ENCODE assay signal across 9 cellular contexts in genomic region chr15:63971427-63971805, GRCh38.
DNase-seq lines count a peak whose midpoint lies in the region; ATAC-seq, FAIRE-seq and TF ChIP-seq lines count a peak whose summit lies in the region.
"Had no signal": no experiment of that assay in that cellular context is flagged by ENCODE, and none has a peak within 500 bp of the region (broad histone marks: within the 10 kb centered on the region; RNA-seq: fewer than 3 reads in every experiment).

No MANE protein-coding gene starts in this region.

- H2BK15ac ChIP-seq in H1 (ENCODE audit: low read length): 0 out of 2 replicates have a peak overlapping the region, but pooled peaks have one; percentile 65

- ATAC-seq in GM21576 (IDR thresholded peaks at IDR 0.05; ENCODE audit: unreplicated experiment): peak; percentile 13
- no peak for ATAC-seq in HG03139 (IDR thresholded peaks at IDR 0.05; ENCODE audit: unreplicated experiment)
- no peak for ATAC-seq in PC-3

- H3K14ac ChIP-seq in H1 (ENCODE audit: insufficient read length): no peak overlapping the region

- no peak overlapping the region for H3K23ac ChIP-seq in H1 (ENCODE audit: insufficient read length)

- H2BK12ac ChIP-seq in H1 (ENCODE audit: low read depth, low read length): peak overlapping the region; percentile 44; the same call in 1 of the 2 replicates

- H2AFZ ChIP-seq in H1 (ENCODE audit: low read length) (no peak overlapping the region), PC-3 (ENCODE audit: low read length) (no peak overlapping the region)

- H4K5ac ChIP-seq in H1 (ENCODE audit: insufficient read length, low read depth, low read length): no peak overlapping the region

- no peaks in the 10 kb centered on the region for H3K79me1 ChIP-seq in H1 (ENCODE audit: low read depth, low read length)

- 0 out of 2 replicates have a peak overlapping the region, but pooled peaks have one; percentile 37 for H2BK20ac ChIP-seq in H1 (ENCODE audit: low read length)

- no peak for TF ChIP-seq CTCF in H1 (IDR thresholded peaks at IDR 0.05; ENCODE audit: control extremely low read depth in 1 of 3, insufficient read depth in 1 of 3, low read depth in 1 of 3, low read length in 3 of 3)
- no peak for TF ChIP-seq CTCF in foreskin fibroblast (IDR thresholded peaks at IDR 0.05; ENCODE audit: low read depth, low read length)
- TF ChIP-seq CTCF in PC-3 (conservative IDR thresholded peaks at IDR 0.05; ENCODE audit: low read depth, low read length): no peak

- POLR2A ChIA-PET in H1 (lab: Charles Lee; ENCODE audit: partially characterized antibody) (interaction anchor here (0.5 kb wide), 1 partner anchor 10 kb away, joined by 3 read pairs; no protein-coding TSS in a partner anchor), PC-3 (lab: Charles Lee; ENCODE audit: unreplicated experiment) (no interaction called here)

- no peak overlapping the region for H3K56ac ChIP-seq in H1 (replicated peaks; ENCODE audit: insufficient read length, low read depth, low read length)

- no peak overlapping the region for H2AK5ac ChIP-seq in H1 (ENCODE audit: low read depth, low read length)

- H3K79me2 ChIP-seq in H1 (ENCODE audit: control insufficient read depth in 1 of 2, insufficient read depth in 2 of 2, low read length in 2 of 2) (no peaks in the 10 kb centered on the region), PC-3 (ENCODE audit: low read length) (no peaks in the 10 kb centered on the region)

- H3K9ac ChIP-seq in H1 (replicated peaks in 1 of 4; ENCODE audit: extremely low read depth in 1 of 4, low read depth in 3 of 4, low read length in 3 of 4) (no peak overlapping the region), PC-3 (ENCODE audit: low read length) (no peak overlapping the region)

- H3K4me1 ChIP-seq in H1 (replicated peaks in 1 of 4; ENCODE audit: control insufficient read depth in 3 of 4, insufficient read depth in 4 of 4, low read length in 3 of 4) (peaks cover 7 to 28% (median 20%) of the 10 kb centered on the region in 4 experiments), PC-3 (ENCODE audit: insufficient read depth, low read length) (no peaks in the 10 kb centered on the region)

- no peak for TF ChIP-seq EP300 in H1 (IDR thresholded peaks at IDR 0.05; ENCODE audit: borderline replicate concordance in 1 of 2, low read depth in 2 of 2, low read length in 2 of 2)

- H3K9me3 ChIP-seq in H1 (ENCODE audit: insufficient read depth in 2 of 2, low read depth in 1 of 2, low read length in 1 of 2): no peaks in the 10 kb centered on the region
- H3K9me3 ChIP-seq in PC-3 (ENCODE audit: low read length): no peaks in the 10 kb centered on the region

- intact Hi-C loops in PC-3 (cut with micrococcal nuclease): no loop called here

- H3K9me2 ChIP-seq in PC-3 (replicated peaks; ENCODE audit: low read length): no peaks in the 10 kb centered on the region

- 69% methylated on average over 2 of the region's 2 CpGs; no CpG with 5 or more reads in 1 of the 2 experiments for WGBS in H1 (ENCODE audit: extremely low coverage in 1 of 2, insufficient coverage in 1 of 2, insufficient read length in 1 of 2, insufficient replicate concordance in 2 of 2, low coverage in 1 of 2, low lambda C conversion rate in 2 of 2, missing lambda C conversion rate in 1 of 2), 2 experiments

- peak overlapping the region; percentile 12; the same call in 1 of the 2 replicates for H2BK5ac ChIP-seq in H1 (ENCODE audit: low read depth, low read length)

- H4K91ac ChIP-seq in H1 (replicated peaks; ENCODE audit: insufficient read length, low read length): no peak overlapping the region

- H4K20me1 ChIP-seq in H1 (replicated peaks in 1 of 2; ENCODE audit: control insufficient read depth in 1 of 2, insufficient read depth in 2 of 2, low read length in 2 of 2): no peaks in the 10 kb centered on the region
- no peaks in the 10 kb centered on the region for H4K20me1 ChIP-seq in PC-3 (ENCODE audit: low read length)

- H3K27ac ChIP-seq in H1 (ENCODE audit: low read depth, low read length): no peak overlapping the region
- no peak overlapping the region for H3K27ac ChIP-seq in PC-3 (ENCODE audit: low read length)
- H3K27ac ChIP-seq: epithelial cell of prostate had no signal

- H4K8ac ChIP-seq in H1 (ENCODE audit: extremely low read depth, insufficient read depth, low read length): no peak overlapping the region

- peak overlapping the region; percentile 57 for H3K18ac ChIP-seq in H1 (ENCODE audit: extremely low read depth, low read length)

- H2BK120ac ChIP-seq in H1 (replicated peaks; ENCODE audit: low read depth, low read length): no peak overlapping the region

- H3K4me2 ChIP-seq in H1 (ENCODE audit: insufficient read depth in 1 of 2, low read depth in 2 of 2, low read length in 2 of 2) (no peak overlapping the region), PC-3 (ENCODE audit: low read length) (no peak overlapping the region)

- CTCF ChIA-PET in H1 (lab: Charles Lee; ENCODE audit: partially characterized antibody): interaction anchor here (0.5 to 7.8 kb wide), 6 partner anchors 9 to 451 kb away, joined by 3 to 56 read pairs (median 4); no protein-coding TSS in a partner anchor
- CTCF ChIA-PET in PC-3 (lab: Charles Lee): no interaction called here

- H3F3A ChIP-seq in PC-3 (ENCODE audit: low read length, unreplicated experiment): no peaks in the 10 kb centered on the region

- TF ChIP-seq POLR2A in H1 (IDR thresholded peaks at IDR 0.05; ENCODE audit: control extremely low read depth in 1 of 2, low read depth in 2 of 2, low read length in 2 of 2): no peak

- H3K23me2 ChIP-seq in H1 (ENCODE audit: low read depth, low read length): no peaks in the 10 kb centered on the region

- H3K4me3 ChIP-seq in H1 (ENCODE audit: extremely low read depth in 1 of 4, insufficient read depth in 2 of 4, low read depth in 3 of 4, low read length in 4 of 4): no peak overlapping the region
- no peak overlapping the region for H3K4me3 ChIP-seq in foreskin fibroblast (ENCODE audit: low read depth in 1 of 2, low read length in 2 of 2)
- H3K4me3 ChIP-seq in PC-3 (ENCODE audit: low read length): no peak overlapping the region

- H3K36me3 ChIP-seq in H1 (ENCODE audit: control insufficient read depth in 2 of 4, insufficient read depth in 4 of 4, low read length in 3 of 4): no peaks in the 10 kb centered on the region
- no peaks in the 10 kb centered on the region for H3K36me3 ChIP-seq in PC-3 (ENCODE audit: low read depth, low read length)

- no TSS peak for BruUV-seq in PC-3 (replicated peaks; lab: Mats Ljungman, UMichigan)

- FAIRE-seq in H1 (lab: Jason Lieb, UNC) (no peak), frontal cortex (lab: Jason Lieb, UNC) (no peak)

- DNase-seq in T-helper 9 cell (peak; percentile 35), H1 (ENCODE audit: low read depth in 1 of 2, low spot score in 2 of 2) (peak in 1 of 2 experiments; percentile 43), frontal cortex (ENCODE audit: low spot score in 2 of 2) (no peak), foreskin fibroblast (no peak), PC-3 (no peak)
- DNase-seq in stimulated activated CD8-positive, alpha-beta memory T cell treated with anti-CD3 and anti-CD28 coated beads, Interleukin-4, amount 100 ng/mL, for 24 hours (ENCODE audit: low read depth): peak; percentile 37

- H3K27me3 ChIP-seq in H1 (replicated peaks in 1 of 4; ENCODE audit: control insufficient read depth in 3 of 4, extremely low read depth in 1 of 4, insufficient read depth in 3 of 4, low read length in 3 of 4) (peaks cover 0 to 2% (median 0%) of the 10 kb centered on the region in 4 experiments; a peak in 1 of 7 replicates), PC-3 (ENCODE audit: low read length) (no peaks in the 10 kb centered on the region)

- no peak overlapping the region for H3K4ac ChIP-seq in H1 (replicated peaks; ENCODE audit: insufficient read length, low read depth, low read length)

- no peak for TF ChIP-seq RAD21 in H1 (IDR thresholded peaks at IDR 0.05 in 1 of 2, conservative IDR thresholded peaks at IDR 0.05 in 1 of 2; ENCODE audit: low read depth in 2 of 2, low read length in 2 of 2)

TF ChIP-seq in H1, 55 proteins besides CTCF, POLR2A, EP300 and RAD21:
- no peak for TF ChIP-seq SP1 (IDR thresholded peaks at IDR 0.05; ENCODE audit: low read depth, low read length)
TF ChIP-seq in H1: peak in this region for 0.

Comparison
In these comparisons a context has a peak if more than half of its experiments do, and no peak if none do; other contexts are left out.
1. DNase-seq: peak in T-helper 9 cell (single experiment) and stimulated activated CD8-positive, alpha-beta memory T cell treated with anti-CD3 and anti-CD28 coated beads, Interleukin-4, amount 100 ng/mL, for 24 hours (single experiment); none in frontal cortex (0 of 2), foreskin fibroblast (0 of 2) and PC-3 (single experiment).